18 cellular contexts compared by ENCODE assay signal in genomic region chr11:57599381-57599780, GRCh38. TPM values are rescaled to one million over a fixed set of nuclear protein-coding genes. Genes with fewer than 3 reads are reported as not detected.
DNase-seq lines count a peak whose midpoint lies in the region; ATAC-seq and TF ChIP-seq lines count a peak whose summit lies in the region.
"Had no signal": no experiment of that assay in that cellular context is flagged by ENCODE, and none has a peak within 500 bp of the region (broad histone marks: within the 10 kb centered on the region; RNA-seq: fewer than 3 reads in every experiment).

No MANE protein-coding gene starts in this region.

- H3K4me3 Mint-ChIP-seq in naive thymus-derived CD4-positive, alpha-beta T cell, result no peak overlapping the region
- H3K4me3 Mint-ChIP-seq: activated CD8-positive, alpha-beta memory T cell treated with anti-CD3 and anti-CD28 coated beads, Interleukin-2, amount 10 ng/mL, durations not matched to agents 7 days and 5 days; CD4-positive, alpha-beta T cell; dendritic cell treated with granulocyte-macrophage colony-stimulating factor and Interleukin-4, amounts not matched to agents 40 ng/mL and 50 ng/mL, for 4 days; IgD-negative memory B cell; stimulated activated naive B cell treated with anti-CD40 and anti-IgM and Interleukin-4, amounts not matched to agents 10 μg/mL and 1 μg/mL and 100 μg/mL, for 72 hours had no signal

- H4K20me1 ChIP-seq in smooth muscle cell (ENCODE audit: low read depth), result no peaks in the 10 kb centered on the region

- H3K27ac Mint-ChIP-seq in naive thymus-derived CD4-positive, alpha-beta T cell, result no peak overlapping the region
- H3K27ac Mint-ChIP-seq: activated CD8-positive, alpha-beta memory T cell treated with anti-CD3 and anti-CD28 coated beads, Interleukin-2, amount 10 ng/mL, durations not matched to agents 7 days and 5 days; activated naive CD4-positive, alpha-beta T cell treated with anti-CD3 and anti-CD28 coated beads, Interleukin-2, amount 50 U/mL, for 72 hours; CD4-positive, alpha-beta T cell; dendritic cell treated with granulocyte-macrophage colony-stimulating factor and Interleukin-4, amounts not matched to agents 40 ng/mL and 50 ng/mL, for 4 days; IgD-negative memory B cell; stimulated activated naive B cell treated with anti-CD40 and anti-IgM and Interleukin-4, amounts not matched to agents 10 μg/mL and 1 μg/mL and 100 μg/mL, for 72 hours had no signal

- H3K36me3 ChIP-seq in HUES48 (ENCODE audit: control insufficient read depth, insufficient read depth, low read length), result peaks cover 5% of the 10 kb centered on the region; the same call in 1 of the 2 replicates
- peaks cover 19% of the 10 kb centered on the region for H3K36me3 ChIP-seq in lower lobe of right lung
- no peaks in the 10 kb centered on the region for H3K36me3 ChIP-seq in smooth muscle cell (ENCODE audit: low read depth)
- H3K36me3 ChIP-seq in naive thymus-derived CD4-positive, alpha-beta T cell (ENCODE audit: control insufficient read depth in 2 of 3, insufficient read depth in 3 of 3, low read length in 3 of 3), result no peaks in the 10 kb centered on the region

- peaks cover 27 to 39% (median 34%) of the 10 kb centered on the region in 5 donors for H3K27me3 Mint-ChIP-seq in naive thymus-derived CD4-positive, alpha-beta T cell

- H3K4me1 ChIP-seq in HUES48 (ENCODE audit: control insufficient read depth, insufficient read depth, low read length), result peaks cover 20% of the 10 kb centered on the region
- peaks cover 27% of the 10 kb centered on the region for H3K4me1 ChIP-seq in lower lobe of right lung
- H3K4me1 ChIP-seq in smooth muscle cell (ENCODE audit: low read depth), result peaks cover 28% of the 10 kb centered on the region
- H3K4me1 ChIP-seq in naive thymus-derived CD4-positive, alpha-beta T cell (ENCODE audit: control insufficient read depth in 2 of 2, insufficient read depth in 2 of 2, low read length in 2 of 2), result no peaks in the 10 kb centered on the region

- H2AFZ ChIP-seq in smooth muscle cell (ENCODE audit: low read depth), result no peak overlapping the region

- no peaks in the 10 kb centered on the region for H3K27me3 ChIP-seq in HUES48 (ENCODE audit: control insufficient read depth, insufficient read depth, low read length)
- H3K27me3 ChIP-seq in lower lobe of right lung (ENCODE audit: low read depth), result no peaks in the 10 kb centered on the region
- no peaks in the 10 kb centered on the region for H3K27me3 ChIP-seq in smooth muscle cell (ENCODE audit: low read depth)
- no peaks in the 10 kb centered on the region for H3K27me3 ChIP-seq in naive thymus-derived CD4-positive, alpha-beta T cell (ENCODE audit: control insufficient read depth in 2 of 2, insufficient read depth in 2 of 2, low read length in 2 of 2)

- TF ChIP-seq CTCF in coronary artery (IDR thresholded peaks at IDR 0.05), result no peak
- no peak for TF ChIP-seq CTCF in lower lobe of right lung (IDR thresholded peaks at IDR 0.05)
- no peak for TF ChIP-seq CTCF in smooth muscle cell (IDR thresholded peaks at IDR 0.05; ENCODE audit: borderline replicate concordance, insufficient read depth, poor library complexity, severe bottlenecking)

- peaks cover 0 to 1% (median 0%) of the 10 kb centered on the region in 11 donors for H3K9me3 Mint-ChIP-seq in naive thymus-derived CD4-positive, alpha-beta T cell
- H3K9me3 Mint-ChIP-seq: activated naive CD4-positive, alpha-beta T cell treated with anti-CD3 and anti-CD28 coated beads, Interleukin-2, amount 50 U/mL, for 72 hours; CD4-positive, alpha-beta T cell; dendritic cell treated with granulocyte-macrophage colony-stimulating factor and Interleukin-4, amounts not matched to agents 40 ng/mL and 50 ng/mL, for 4 days; stimulated activated naive B cell treated with anti-CD40 and anti-IgM and Interleukin-4, amounts not matched to agents 10 μg/mL and 1 μg/mL and 100 μg/mL, for 72 hours had no signal

- H3K9ac ChIP-seq in HUES48 (ENCODE audit: low read depth, low read length) (no peak overlapping the region), smooth muscle cell (ENCODE audit: low read depth) (no peak overlapping the region)

- 52% methylated on average over 2 of the region's 2 CpGs for WGBS in smooth muscle cell (ENCODE audit: low lambda C conversion rate)

- peak overlapping the region; percentile 89 for H3K4me2 ChIP-seq in smooth muscle cell

- no peaks in the 10 kb centered on the region for H3K79me2 ChIP-seq in smooth muscle cell (ENCODE audit: low read depth)

- H3K27ac ChIP-seq in HUES48 (ENCODE audit: low read depth, low read length) (peak overlapping the region; percentile 3), coronary artery (peak overlapping the region; percentile 83 to 99), lower lobe of right lung (peak overlapping the region; percentile 86), smooth muscle cell (ENCODE audit: low read depth) (no peak overlapping the region)
- H3K27ac ChIP-seq in naive thymus-derived CD4-positive, alpha-beta T cell (ENCODE audit: low read depth, low read length), result no peak overlapping the region

- CTCF ChIA-PET in naive thymus-derived CD4-positive, alpha-beta T cell (lab: Charles Lee), result no interaction called here

- H3K4me3 ChIP-seq in HUES48 (ENCODE audit: low read depth, low read length), result no peak overlapping the region
- H3K4me3 ChIP-seq in coronary artery, result peak overlapping the region; percentile 90
- H3K4me3 ChIP-seq in lower lobe of right lung, result peak overlapping the region; percentile 66
- peak overlapping the region; percentile 73 for H3K4me3 ChIP-seq in smooth muscle cell
- H3K4me3 ChIP-seq in naive thymus-derived CD4-positive, alpha-beta T cell (ENCODE audit: low read length), result no peak overlapping the region

- H3K9me3 ChIP-seq in HUES48 (ENCODE audit: control insufficient read depth, insufficient read depth, low read length) (no peaks in the 10 kb centered on the region), lower lobe of right lung (no peaks in the 10 kb centered on the region), smooth muscle cell (replicated peaks; ENCODE audit: low read depth) (no peaks in the 10 kb centered on the region)
- no peaks in the 10 kb centered on the region for H3K9me3 ChIP-seq in naive thymus-derived CD4-positive, alpha-beta T cell (ENCODE audit: control insufficient read depth in 2 of 3, low read length in 3 of 3)

- H3F3A ChIP-seq in smooth muscle cell (ENCODE audit: low read depth), result no peaks in the 10 kb centered on the region

- intact Hi-C loops in lower lobe of right lung (cut with DNase I), result no loop called here
- intact Hi-C loops in naive thymus-derived CD4-positive, alpha-beta T cell (cut with micrococcal nuclease), result no loop called here

- no peak for ATAC-seq in lower lobe of right lung
- ATAC-seq in HG03442 (IDR thresholded peaks at IDR 0.05; ENCODE audit: unreplicated experiment), result no peak
- no peak for ATAC-seq in naive thymus-derived CD4-positive, alpha-beta T cell
- ATAC-seq: activated CD8-positive, alpha-beta memory T cell treated with anti-CD3 and anti-CD28 coated beads, Interleukin-2, amount 10 ng/mL, durations not matched to agents 7 days and 5 days; activated naive CD4-positive, alpha-beta T cell treated with anti-CD3 and anti-CD28 coated beads, Interleukin-2, amount 50 U/mL, for 72 hours; stimulated activated naive B cell treated with anti-CD40 and anti-IgM and Interleukin-4, amounts not matched to agents 10 μg/mL and 1 μg/mL and 100 μg/mL, for 72 hours had no signal

- peaks cover 0 to 4% (median 0%) of the 10 kb centered on the region in 5 donors for H3K36me3 Mint-ChIP-seq in naive thymus-derived CD4-positive, alpha-beta T cell
- H3K36me3 Mint-ChIP-seq: activated CD8-positive, alpha-beta memory T cell treated with anti-CD3 and anti-CD28 coated beads, Interleukin-2, amount 10 ng/mL, durations not matched to agents 7 days and 5 days; activated naive CD4-positive, alpha-beta T cell treated with anti-CD3 and anti-CD28 coated beads, Interleukin-2, amount 50 U/mL, for 72 hours; IgD-negative memory B cell; stimulated activated naive B cell treated with anti-CD40 and anti-IgM and Interleukin-4, amounts not matched to agents 10 μg/mL and 1 μg/mL and 100 μg/mL, for 72 hours had no signal

- POLR2A ChIA-PET in naive thymus-derived CD4-positive, alpha-beta T cell (lab: Charles Lee), result no interaction called here

- DNase-seq in coronary artery (ENCODE audit: low spot score), result no peak
- no peak for DNase-seq in lower lobe of right lung
- DNase-seq in smooth muscle cell (lab: John Stamatoyannopoulos, UW; ENCODE audit: unreplicated experiment), result no peak
- no peak for DNase-seq in activated CD4-positive, CD25-positive, alpha-beta regulatory T cell treated with anti-CD3 and anti-CD28 coated beads, Interleukin-2, amount 50 U/mL, for 72 hours
- DNase-seq in naive thymus-derived CD4-positive, alpha-beta T cell, result no peak
- DNase-seq in NCI-H1105 treated with DMSO at 0.1 percent for 48 hours (lab: John Stamatoyannopoulos, UW), result no peak
- DNase-seq: activated CD8-positive, alpha-beta memory T cell treated with anti-CD3 and anti-CD28 coated beads, Interleukin-2, amount 10 ng/mL, durations not matched to agents 7 days and 5 days; CD4-positive, alpha-beta T cell; NCI-H510A treated with DMSO at 0.1 percent for 48 hours; posterior cingulate gyrus; RPMI8226; stimulated activated CD4-positive, alpha-beta T cell treated with anti-CD3 and anti-CD28 coated beads, Interleukin-4, amount 100 ng/mL, for 24 hours; stimulated activated naive B cell treated with anti-CD40 and anti-IgM and Interleukin-4, amounts not matched to agents 10 μg/mL and 1 μg/mL and 100 μg/mL, for 72 hours had no signal

- peaks cover 0 to 9% (median 0%) of the 10 kb centered on the region in 7 donors for H3K4me1 Mint-ChIP-seq in naive thymus-derived CD4-positive, alpha-beta T cell

RNA-seq across cellular contexts. Expression of gene SERPING1, which starts 1.9 kb away (rescaled TPM):
- total RNA-seq in lower lobe of right lung (471 TPM), smooth muscle cell (31.0 and 47.8 TPM in 2 replicates)
- polyA plus RNA-seq in smooth muscle cell, result 80.3 and 95.8 TPM in 2 replicates
- total RNA-seq in naive thymus-derived CD4-positive, alpha-beta T cell, result 1 to 10 TPM in 1 of 5 experiments, under 1 TPM in 2, not detected in 2; 0.21 to 3.7 (median 0.97) TPM
- not detected for polyA plus RNA-seq in naive thymus-derived CD4-positive, alpha-beta T cell
- total RNA-seq: activated CD8-positive, alpha-beta memory T cell treated with anti-CD3 and anti-CD28 coated beads, Interleukin-2, amount 10 ng/mL, durations not matched to agents 7 days and 5 days had no signal

RNA-seq across cellular contexts. Expression of gene UBE2L6, which starts 31.9 kb away (rescaled TPM):
- total RNA-seq in lower lobe of right lung (172 TPM), smooth muscle cell (14.4 and 15.1 TPM in 2 replicates)
- 28.2 and 28.8 TPM in 2 replicates for polyA plus RNA-seq in smooth muscle cell
- total RNA-seq in naive thymus-derived CD4-positive, alpha-beta T cell, result 100 to 1,000 TPM in 1 of 5 experiments, 10 to 100 TPM in 4; 51.1 to 326 (median 64.2) TPM
- 100 to 1,000 TPM; 236 to 238 TPM for polyA plus RNA-seq in naive thymus-derived CD4-positive, alpha-beta T cell

RNA-seq across cellular contexts. Expression of gene YPEL4, which starts 50.3 kb away (rescaled TPM):
- total RNA-seq in lower lobe of right lung, result 3.1 TPM
- 0.18 and 2.5 TPM in 2 replicates for total RNA-seq in smooth muscle cell
- polyA plus RNA-seq in smooth muscle cell, result 2.0 and 2.9 TPM in 2 replicates
- 10 to 100 TPM in 2 of 5 experiments, 1 to 10 TPM in 2, under 1 TPM in 1; 0.70 to 13.4 (median 4.3) TPM for total RNA-seq in naive thymus-derived CD4-positive, alpha-beta T cell
- polyA plus RNA-seq in naive thymus-derived CD4-positive, alpha-beta T cell, result under 1 TPM; 0.15 to 0.18 TPM
- polyA plus RNA-seq: IgD-negative memory B cell had no signal

RNA-seq across cellular contexts. Expression of gene CLP1, which starts 58.2 kb away (rescaled TPM):
- total RNA-seq in lower lobe of right lung, result 12.5 TPM
- total RNA-seq in smooth muscle cell, result 18.3 and 23.0 TPM in 2 replicates
- 18.0 and 19.7 TPM in 2 replicates for polyA plus RNA-seq in smooth muscle cell
- total RNA-seq in naive thymus-derived CD4-positive, alpha-beta T cell, result 10 to 100 TPM; 12.8 to 18.5 (median 14.7) TPM
- polyA plus RNA-seq in naive thymus-derived CD4-positive, alpha-beta T cell, result 10 to 100 TPM; 10.1 to 10.3 TPM

Comparison
In these comparisons a context has a peak if more than half of its experiments do, and no peak if none do; other contexts are left out.
1. H3K27ac ChIP-seq: peak in HUES48 (single experiment), coronary artery (2 of 2) and lower lobe of right lung (single experiment); none in smooth muscle cell (single experiment) and naive thymus-derived CD4-positive, alpha-beta T cell (single experiment).
2. H3K4me3 ChIP-seq: peak in coronary artery (single experiment), lower lobe of right lung (single experiment) and smooth muscle cell (single experiment); none in HUES48 (single experiment) and naive thymus-derived CD4-positive, alpha-beta T cell (single experiment).